8 cellular contexts compared by ENCODE assay signal in the genomic region with DNA sequence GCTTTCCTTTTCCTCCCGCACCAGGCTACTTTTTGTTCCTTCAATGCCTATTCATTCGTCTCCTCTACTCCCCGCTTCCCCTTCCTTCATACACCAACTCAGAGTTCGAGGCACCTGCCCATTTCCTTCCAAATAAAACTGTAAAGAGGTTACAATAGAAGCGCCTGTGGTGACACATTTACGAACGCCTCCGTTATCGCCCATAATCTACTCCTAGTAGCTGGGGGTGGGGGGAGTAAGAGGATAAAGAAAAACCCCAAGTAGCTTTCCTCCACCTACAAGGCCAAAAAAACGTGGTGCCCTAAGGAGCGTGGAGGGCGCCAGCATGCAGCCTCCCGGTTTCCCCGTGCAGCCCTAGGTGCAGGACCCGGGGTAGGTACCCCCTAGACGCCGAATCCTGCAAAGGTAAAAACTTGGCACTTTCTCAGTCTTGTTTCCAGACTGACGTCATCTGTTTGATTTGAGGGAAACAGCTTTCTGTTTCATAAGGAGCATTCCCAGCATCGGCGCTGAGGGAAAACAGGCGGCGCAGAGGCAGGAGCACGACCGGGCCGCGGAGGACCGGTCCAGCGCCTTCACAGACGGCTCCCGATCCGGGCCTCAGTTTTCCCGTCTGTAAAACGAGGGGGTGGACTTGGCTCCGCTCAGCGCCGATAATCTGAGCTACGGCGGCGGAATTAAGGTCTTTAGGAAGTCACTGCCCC. TPM values are rescaled to one million over a fixed set of nuclear protein-coding genes. Genes with fewer than 3 reads are reported as not detected.
DNase-seq lines count a peak whose midpoint lies in the region; FAIRE-seq and TF ChIP-seq lines count a peak whose summit lies in the region.

No MANE protein-coding gene starts in this region.

- TF ChIP-seq CTCF in fibroblast of villous mesenchyme (IDR thresholded peaks at IDR 0.05; ENCODE audit: insufficient read depth, low read depth, low read length) = no peak

- H3K4me1 ChIP-seq in neuron (ENCODE audit: insufficient read depth, low read length) = peaks cover 8% of the 10 kb centered on the region

- peaks cover 50% of the 10 kb centered on the region for H3K4me1 Mint-ChIP-seq in activated T-helper 1 cell treated with anti-CD3 and anti-CD28 coated beads, Interleukin-12 subunit alpha, Interleukin-12 subunit beta, Interleukin-2, Interleukin-4 antibody, amounts not matched to agents 30 ng/mL and 10 ng/mL and 1 ng/mL, durations not matched to agents 14 hours and 24 hours and 36 hours (ENCODE audit: low read depth)

- FAIRE-seq in urothelium cell line (lab: Jason Lieb, UNC) = no peak

- H3K36me3 Mint-ChIP-seq in activated T-helper 1 cell treated with anti-CD3 and anti-CD28 coated beads, Interleukin-12 subunit alpha, Interleukin-12 subunit beta, Interleukin-2, Interleukin-4 antibody, amounts not matched to agents 30 ng/mL and 10 ng/mL and 1 ng/mL, durations not matched to agents 14 hours and 24 hours and 36 hours (ENCODE audit: low read depth) = peaks cover 23% of the 10 kb centered on the region

- H3K4me3 ChIP-seq in fibroblast of villous mesenchyme (ENCODE audit: low read depth, low read length) (peak overlapping the region; percentile 97), neuron (ENCODE audit: low read length) (peak overlapping the region; percentile 95)

- no peaks in the 10 kb centered on the region for H3K9me3 Mint-ChIP-seq in activated T-helper 1 cell treated with anti-CD3 and anti-CD28 coated beads, Interleukin-12 subunit alpha, Interleukin-12 subunit beta, Interleukin-2, Interleukin-4 antibody, amounts not matched to agents 30 ng/mL and 10 ng/mL and 1 ng/mL, durations not matched to agents 14 hours and 24 hours and 36 hours

- H3K27me3 ChIP-seq in neuron (ENCODE audit: insufficient read depth, low read length) = no peaks in the 10 kb centered on the region

- no peaks in the 10 kb centered on the region for H3K27me3 Mint-ChIP-seq in activated T-helper 1 cell treated with anti-CD3 and anti-CD28 coated beads, Interleukin-12 subunit alpha, Interleukin-12 subunit beta, Interleukin-2, Interleukin-4 antibody, amounts not matched to agents 30 ng/mL and 10 ng/mL and 1 ng/mL, durations not matched to agents 14 hours and 24 hours and 36 hours (ENCODE audit: insufficient read depth)

- H3K9me3 ChIP-seq in neuron (ENCODE audit: low read length) = no peaks in the 10 kb centered on the region

- peaks cover 24% of the 10 kb centered on the region for H3K36me3 ChIP-seq in neuron (ENCODE audit: insufficient read depth, low read length)

- H3K27ac Mint-ChIP-seq in activated T-helper 1 cell treated with anti-CD3 and anti-CD28 coated beads, Interleukin-12 subunit alpha, Interleukin-12 subunit beta, Interleukin-2, Interleukin-4 antibody, amounts not matched to agents 30 ng/mL and 10 ng/mL and 1 ng/mL, durations not matched to agents 14 hours and 24 hours and 36 hours = peak overlapping the region; percentile 75

- peak; percentile 41 for DNase-seq in NCI-H748 (lab: John Stamatoyannopoulos, UW; ENCODE audit: unreplicated experiment)
- DNase-seq in NCI-H748 treated with DMSO at 0.1 percent for 48 hours (lab: John Stamatoyannopoulos, UW) = no peak
- peak; percentile 22 for DNase-seq in NCI-H82 treated with DMSO at 0.1 percent for 48 hours (lab: John Stamatoyannopoulos, UW; ENCODE audit: unreplicated experiment)
- DNase-seq in activated T-helper 1 cell treated with anti-CD3 and anti-CD28 coated beads, Interleukin-12 subunit alpha, Interleukin-12 subunit beta, Interleukin-2, Interleukin-4 antibody, amounts not matched to agents 30 ng/mL and 10 ng/mL and 1 ng/mL, durations not matched to agents 14 hours and 24 hours and 36 hours (ENCODE audit: low spot score) = peak; percentile 25
- DNase-seq in fibroblast of villous mesenchyme (ENCODE audit: low read depth) = peak; percentile 74
- DNase-seq in urothelium cell line (ENCODE audit: low spot score) = peak; percentile 63
- DNase-seq in COLO829 (ENCODE audit: low spot score) = no peak

- H3K4me3 Mint-ChIP-seq in activated T-helper 1 cell treated with anti-CD3 and anti-CD28 coated beads, Interleukin-12 subunit alpha, Interleukin-12 subunit beta, Interleukin-2, Interleukin-4 antibody, amounts not matched to agents 30 ng/mL and 10 ng/mL and 1 ng/mL, durations not matched to agents 14 hours and 24 hours and 36 hours = peak overlapping the region; percentile 86

- intact Hi-C loops in activated T-helper 1 cell treated with anti-CD3 and anti-CD28 coated beads, Interleukin-12 subunit alpha, Interleukin-12 subunit beta, Interleukin-2, Interleukin-4 antibody, amounts not matched to agents 30 ng/mL and 10 ng/mL and 1 ng/mL, durations not matched to agents 14 hours and 24 hours and 36 hours (cut with micrococcal nuclease) = loop anchor here (1.0 to 10.0 kb wide), 5 partner anchors 41 to 342 kb away; no protein-coding TSS in a partner anchor

- H2AFZ ChIP-seq in neuron (ENCODE audit: low read depth, low read length) = peak overlapping the region; percentile 90

RNA-seq across cellular contexts. Expression of a gene that starts 0.9 kb away (rescaled TPM):
- total RNA-seq in activated T-helper 1 cell treated with anti-CD3 and anti-CD28 coated beads, Interleukin-12 subunit alpha, Interleukin-12 subunit beta, Interleukin-2, Interleukin-4 antibody, amounts not matched to agents 30 ng/mL and 10 ng/mL and 1 ng/mL, durations not matched to agents 14 hours and 24 hours and 36 hours = 374 and 393 TPM in 2 replicates
- 139 and 219 TPM in 2 replicates for total RNA-seq in fibroblast of villous mesenchyme

RNA-seq across cellular contexts. Expression of a gene that starts 51.5 kb away (rescaled TPM):
- total RNA-seq in activated T-helper 1 cell treated with anti-CD3 and anti-CD28 coated beads, Interleukin-12 subunit alpha, Interleukin-12 subunit beta, Interleukin-2, Interleukin-4 antibody, amounts not matched to agents 30 ng/mL and 10 ng/mL and 1 ng/mL, durations not matched to agents 14 hours and 24 hours and 36 hours = not detected in 2 replicates
- not detected in 2 replicates for total RNA-seq in fibroblast of villous mesenchyme

Comparison
In these comparisons a context has a peak if more than half of its experiments do, and no peak if none do; other contexts are left out.
1. DNase-seq: peak in NCI-H748 (single experiment), NCI-H82 treated with DMSO at 0.1 percent for 48 hours (single experiment), activated T-helper 1 cell treated with anti-CD3 and anti-CD28 coated beads, Interleukin-12 subunit alpha, Interleukin-12 subunit beta, Interleukin-2, Interleukin-4 antibody, amounts not matched to agents 30 ng/mL and 10 ng/mL and 1 ng/mL, durations not matched to agents 14 hours and 24 hours and 36 hours (single experiment), fibroblast of villous mesenchyme (single experiment) and urothelium cell line (single experiment); none in NCI-H748 treated with DMSO at 0.1 percent for 48 hours (single experiment) and COLO829 (single experiment).